In genomic region chr7:130902755-130903357, GRCh38 we compare ENCODE assay signal across 9 cellular contexts.
A peak's percentile ranks its signal among the peaks of the same experiment; 100 is the strongest.
DNase-seq lines count a peak whose midpoint lies in the region; ATAC-seq, FAIRE-seq and TF ChIP-seq lines count a peak whose summit lies in the region.
"Had no signal": no experiment of that assay in that cellular context is flagged by ENCODE, and none has a peak within 500 bp of the region (broad histone marks: within the 10 kb centered on the region; RNA-seq: fewer than 3 reads in every experiment).

No MANE protein-coding gene starts in this region.

- no peaks in the 10 kb centered on the region for H3K9me3 ChIP-seq in keratinocyte (ENCODE audit: control insufficient read depth, low read depth, low read length)

- peak overlapping the region; percentile 93 for H3K27ac ChIP-seq in keratinocyte (ENCODE audit: control insufficient read depth, insufficient read depth, low read length)
- H3K27ac ChIP-seq: KMS-11 had no signal

- intact Hi-C loops in activated CD4-positive, alpha-beta T cell treated with anti-CD3 and anti-CD28 coated beads for 36 hours (cut with DNase I, micrococcal nuclease) = no loop called here

- H3K4me1 ChIP-seq in keratinocyte (ENCODE audit: control insufficient read depth, extremely low read depth, insufficient read depth, low read length) = peaks cover 90% of the 10 kb centered on the region

- no peak for FAIRE-seq in keratinocyte (lab: Jason Lieb, UNC)

- H3K9me3 Mint-ChIP-seq in activated CD4-positive, alpha-beta T cell treated with anti-CD3 and anti-CD28 coated beads for 36 hours (ENCODE audit: low read depth) = no peaks in the 10 kb centered on the region
- no peaks in the 10 kb centered on the region for H3K9me3 Mint-ChIP-seq in activated CD8-positive, alpha-beta T cell treated with anti-CD3 and anti-CD28 coated beads, Interleukin-2, amount 10 ng/mL, durations not matched to agents 7 days and 5 days (ENCODE audit: insufficient read depth)
- H3K9me3 Mint-ChIP-seq in stimulated activated naive CD8-positive, alpha-beta T cell treated with anti-CD3 and anti-CD28 coated beads, Interleukin-15, amount 100 ng/mL, for 72 hours = no peaks in the 10 kb centered on the region

- H3K27me3 Mint-ChIP-seq in activated CD4-positive, alpha-beta T cell treated with anti-CD3 and anti-CD28 coated beads for 36 hours = no peaks in the 10 kb centered on the region
- no peaks in the 10 kb centered on the region for H3K27me3 Mint-ChIP-seq in activated CD8-positive, alpha-beta T cell treated with anti-CD3 and anti-CD28 coated beads, Interleukin-2, amount 10 ng/mL, durations not matched to agents 7 days and 5 days (ENCODE audit: low read depth)
- no peaks in the 10 kb centered on the region for H3K27me3 Mint-ChIP-seq in stimulated activated naive CD8-positive, alpha-beta T cell treated with anti-CD3 and anti-CD28 coated beads, Interleukin-15, amount 100 ng/mL, for 72 hours

- no peak for ATAC-seq in activated CD4-positive, alpha-beta T cell treated with anti-CD3 and anti-CD28 coated beads for 36 hours
- ATAC-seq in activated CD8-positive, alpha-beta T cell treated with anti-CD3 and anti-CD28 coated beads, Interleukin-2, amount 10 ng/mL, durations not matched to agents 7 days and 5 days = no peak
- no peak for ATAC-seq in stimulated activated naive CD8-positive, alpha-beta T cell treated with anti-CD3 and anti-CD28 coated beads, Interleukin-15, amount 100 ng/mL, for 72 hours
- no peak for ATAC-seq in HG03565 (IDR thresholded peaks at IDR 0.05; ENCODE audit: unreplicated experiment)

- H3K4me3 Mint-ChIP-seq in activated CD4-positive, alpha-beta T cell treated with anti-CD3 and anti-CD28 coated beads for 36 hours = peak overlapping the region; percentile 56
- H3K4me3 Mint-ChIP-seq in activated CD8-positive, alpha-beta T cell treated with anti-CD3 and anti-CD28 coated beads, Interleukin-2, amount 10 ng/mL, durations not matched to agents 7 days and 5 days = no peak overlapping the region
- peak overlapping the region in 1 of 2 donors; percentile 32 for H3K4me3 Mint-ChIP-seq in stimulated activated naive CD8-positive, alpha-beta T cell treated with anti-CD3 and anti-CD28 coated beads, Interleukin-15, amount 100 ng/mL, for 72 hours

- peaks cover 9% of the 10 kb centered on the region for H3K9me1 ChIP-seq in keratinocyte (ENCODE audit: control insufficient read depth, extremely low read depth, insufficient read depth, low read length)

- H3K36me3 ChIP-seq in keratinocyte (ENCODE audit: control insufficient read depth in 2 of 2, extremely low read depth in 1 of 2, insufficient read depth in 2 of 2, low read length in 2 of 2) = peaks cover 30 to 54% of the 10 kb centered on the region in 2 experiments

- DNase-seq in activated CD4-positive, alpha-beta T cell treated with anti-CD3 and anti-CD28 coated beads for 36 hours = no peak
- DNase-seq in activated CD4-positive, alpha-beta T cell treated with anti-CD3 and anti-CD28 coated beads for 4 hours = no peak
- DNase-seq in activated CD8-positive, alpha-beta T cell treated with anti-CD3 and anti-CD28 coated beads, Interleukin-2, amount 10 ng/mL, durations not matched to agents 7 days and 5 days = no peak
- DNase-seq in keratinocyte (ENCODE audit: low read depth, low spot score) (no peak), amygdala (lab: John Stamatoyannopoulos, UW) (no peak), NCI-H146 treated with DMSO at 0.1 percent for 48 hours (lab: John Stamatoyannopoulos, UW; ENCODE audit: unreplicated experiment) (no peak)
- DNase-seq in stimulated activated naive CD8-positive, alpha-beta T cell treated with anti-CD3 and anti-CD28 coated beads, Interleukin-15, amount 100 ng/mL, for 72 hours = no peak

- no peak overlapping the region for H2AFZ ChIP-seq in keratinocyte (ENCODE audit: control insufficient read depth, low read length)

- peak overlapping the region; percentile 87 for H3K27ac Mint-ChIP-seq in activated CD4-positive, alpha-beta T cell treated with anti-CD3 and anti-CD28 coated beads for 36 hours
- peak overlapping the region; percentile 68 for H3K27ac Mint-ChIP-seq in activated CD8-positive, alpha-beta T cell treated with anti-CD3 and anti-CD28 coated beads, Interleukin-2, amount 10 ng/mL, durations not matched to agents 7 days and 5 days
- H3K27ac Mint-ChIP-seq in stimulated activated naive CD8-positive, alpha-beta T cell treated with anti-CD3 and anti-CD28 coated beads, Interleukin-15, amount 100 ng/mL, for 72 hours = peak overlapping the region; percentile 90 to 95

- H4K20me1 ChIP-seq in keratinocyte (ENCODE audit: control insufficient read depth, extremely low read depth, insufficient read depth, low read length) = peaks cover 38% of the 10 kb centered on the region

- TF ChIP-seq CTCF in keratinocyte (optimal IDR thresholded peaks at IDR 0.05 in 1 of 3, IDR thresholded peaks at IDR 0.05 in 1 of 3, conservative IDR thresholded peaks at IDR 0.05 in 1 of 3; ENCODE audit: extremely low read depth in 1 of 3, insufficient read depth in 2 of 3, low read length in 3 of 3) = no peak

- H3K79me2 ChIP-seq in keratinocyte (ENCODE audit: control insufficient read depth, insufficient read depth, low read length) = peaks cover 89% of the 10 kb centered on the region

- H3K4me2 ChIP-seq in keratinocyte (ENCODE audit: control insufficient read depth, extremely low read depth, insufficient read depth, low read depth, low read length) = peak overlapping the region; percentile 65
- H3K4me2 ChIP-seq: KMS-11 had no signal

- H3K4me1 Mint-ChIP-seq in activated CD4-positive, alpha-beta T cell treated with anti-CD3 and anti-CD28 coated beads for 36 hours = peaks cover 93% of the 10 kb centered on the region
- H3K4me1 Mint-ChIP-seq in activated CD8-positive, alpha-beta T cell treated with anti-CD3 and anti-CD28 coated beads, Interleukin-2, amount 10 ng/mL, durations not matched to agents 7 days and 5 days (ENCODE audit: low read depth) = peaks cover 71% of the 10 kb centered on the region
- H3K4me1 Mint-ChIP-seq in stimulated activated naive CD8-positive, alpha-beta T cell treated with anti-CD3 and anti-CD28 coated beads, Interleukin-15, amount 100 ng/mL, for 72 hours = peaks cover 90% of the 10 kb centered on the region

- H3K9ac ChIP-seq in keratinocyte (ENCODE audit: control insufficient read depth, extremely low read depth, insufficient read depth, low read length) = peak overlapping the region; percentile 56
- H3K9ac ChIP-seq: KMS-11 had no signal

- peak overlapping the region in 2 of 3 experiments; percentile 11 to 45 for H3K4me3 ChIP-seq in keratinocyte (ENCODE audit: control insufficient read depth in 2 of 3, extremely low read depth in 1 of 3, insufficient read depth in 2 of 3, low read depth in 1 of 3, low read length in 3 of 3)

- peaks cover 91% of the 10 kb centered on the region for H3K36me3 Mint-ChIP-seq in activated CD4-positive, alpha-beta T cell treated with anti-CD3 and anti-CD28 coated beads for 36 hours (ENCODE audit: low read depth)
- H3K36me3 Mint-ChIP-seq in activated CD8-positive, alpha-beta T cell treated with anti-CD3 and anti-CD28 coated beads, Interleukin-2, amount 10 ng/mL, durations not matched to agents 7 days and 5 days (ENCODE audit: low read depth) = peaks cover 68% of the 10 kb centered on the region

- CTCF ChIA-PET in activated CD4-positive, alpha-beta T cell treated with anti-CD3 and anti-CD28 coated beads for 36 hours (lab: Charles Lee) = interaction anchor here (2.6 kb wide), 1 partner anchor 9 kb away, joined by 12 read pairs; no protein-coding TSS in a partner anchor
- CTCF ChIA-PET in activated CD8-positive, alpha-beta T cell treated with anti-CD3 and anti-CD28 coated beads, Interleukin-2, amount 10 ng/mL, durations not matched to agents 7 days and 5 days (lab: Charles Lee) = interaction anchor here (1.0 to 3.3 kb wide), 7 partner anchors 10 to 137 kb away, joined by 3 to 17 read pairs (median 7); no protein-coding TSS in a partner anchor

- POLR2A ChIA-PET in activated CD4-positive, alpha-beta T cell treated with anti-CD3 and anti-CD28 coated beads for 36 hours (lab: Charles Lee) = interaction anchor here (1.1 to 2.1 kb wide), 3 partner anchors 11 to 57 kb away, joined by 3 to 22 read pairs (median 7); no protein-coding TSS in a partner anchor
- POLR2A ChIA-PET in activated CD8-positive, alpha-beta T cell treated with anti-CD3 and anti-CD28 coated beads, Interleukin-2, amount 10 ng/mL, durations not matched to agents 7 days and 5 days (lab: Charles Lee) = interaction anchor here (1.2 to 2.5 kb wide), 2 partner anchors 10 to 53 kb away, joined by 3 to 13 read pairs; no protein-coding TSS in a partner anchor

- dilution Hi-C loops in keratinocyte (cut with MboI; ENCODE audit: extremely low pct_ligation_motif_present, low sequenced_read_pairs) = no loop called here

- no peaks in the 10 kb centered on the region for H3K27me3 ChIP-seq in keratinocyte (ENCODE audit: control insufficient read depth, extremely low read depth, insufficient read depth, low read length)
